23 cellular contexts compared by ENCODE assay signal in the genomic region with DNA sequence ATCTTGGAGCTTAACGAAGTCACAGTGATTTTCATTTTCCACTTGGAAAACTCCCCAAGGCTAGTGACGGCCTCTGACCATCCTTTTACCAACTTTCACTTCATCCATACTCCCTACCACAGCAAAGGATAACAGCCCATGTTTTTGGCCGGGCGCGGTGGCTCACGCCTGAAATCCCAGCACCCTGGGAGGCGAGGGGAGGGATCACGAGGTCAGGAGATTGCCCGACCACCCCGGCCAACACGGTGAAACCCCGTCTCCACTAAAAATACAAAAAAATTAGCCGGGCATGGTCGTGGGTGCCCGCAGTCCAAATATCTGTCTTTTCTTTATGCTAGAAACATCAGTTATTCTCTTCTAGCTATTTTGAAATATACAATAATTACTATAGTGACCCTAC. TPM values are rescaled to one million over a fixed set of nuclear protein-coding genes. Genes with fewer than 3 reads are reported as not detected.
A peak's percentile ranks its signal among the peaks of the same experiment; 100 is the strongest.
DNase-seq lines count a peak whose midpoint lies in the region; ATAC-seq, FAIRE-seq and TF ChIP-seq lines count a peak whose summit lies in the region.
"Had no signal": no experiment of that assay in that cellular context is flagged by ENCODE, and none has a peak within 500 bp of the region (broad histone marks: within the 10 kb centered on the region; RNA-seq: fewer than 3 reads in every experiment).

No MANE protein-coding gene starts in this region.

- no peaks in the 10 kb centered on the region for H3K27me3 ChIP-seq in Loucy (ENCODE audit: insufficient read depth, low read length, poor library complexity, severe bottlenecking)
- peaks cover 0 to 1% (median 0%) of the 10 kb centered on the region in 4 experiments; a peak in 1 of 7 replicates for H3K27me3 ChIP-seq in H1 (replicated peaks in 1 of 4; ENCODE audit: control insufficient read depth in 3 of 4, extremely low read depth in 1 of 4, insufficient read depth in 3 of 4, low read length in 3 of 4)
- H3K27me3 ChIP-seq in neural progenitor cell: no peaks in the 10 kb centered on the region

- H3K4me3 ChIP-seq in Loucy (ENCODE audit: low read length, poor library complexity, severe bottlenecking): peak overlapping the region; percentile 98
- H3K4me3 ChIP-seq in H1 (ENCODE audit: extremely low read depth in 1 of 4, insufficient read depth in 2 of 4, low read depth in 3 of 4, low read length in 4 of 4): no peak overlapping the region
- no peak overlapping the region for H3K4me3 ChIP-seq in mucosa of descending colon
- H3K4me3 ChIP-seq in neural progenitor cell: no peak overlapping the region

- H2AFZ ChIP-seq in Loucy (ENCODE audit: low read length) (no peak overlapping the region), H1 (ENCODE audit: low read length) (no peak overlapping the region), neural progenitor cell (replicated peaks) (no peak overlapping the region)

- H3K23ac ChIP-seq in H1 (ENCODE audit: insufficient read length): no peak overlapping the region

- H3K27ac Mint-ChIP-seq in T-helper 2 cell treated with Interferon-gamma antibody and Interleukin-4, amounts not matched to agents 5 μg/mL and 100 μg/mL, for 36 hours: peak overlapping the region; percentile 74
- no peak overlapping the region for H3K27ac Mint-ChIP-seq in neural progenitor cell

- H3K18ac ChIP-seq in H1 (ENCODE audit: extremely low read depth, low read length): no peak overlapping the region

- H3K4me2 ChIP-seq in Loucy (ENCODE audit: low read depth, low read length, poor library complexity, severe bottlenecking) (peak overlapping the region; percentile 84), H1 (ENCODE audit: insufficient read depth in 1 of 2, low read depth in 2 of 2, low read length in 2 of 2) (no peak overlapping the region), neural progenitor cell (no peak overlapping the region)
- H3K4me2 ChIP-seq: KMS-11 had no signal

- TF ChIP-seq EP300 in H1 (IDR thresholded peaks at IDR 0.05; ENCODE audit: borderline replicate concordance in 1 of 2, low read depth in 2 of 2, low read length in 2 of 2): no peak

- H3K56ac ChIP-seq in H1 (replicated peaks; ENCODE audit: insufficient read length, low read depth, low read length): no peak overlapping the region

- H2BK12ac ChIP-seq in H1 (ENCODE audit: low read depth, low read length): no peak overlapping the region

- CTCF ChIA-PET in H1 (lab: Charles Lee; ENCODE audit: partially characterized antibody): no interaction called here

- H3K79me2 ChIP-seq in Loucy (ENCODE audit: insufficient read depth, low read length) (peaks cover 85% of the 10 kb centered on the region), H1 (ENCODE audit: control insufficient read depth in 1 of 2, insufficient read depth in 2 of 2, low read length in 2 of 2) (peaks cover 0 to 44% of the 10 kb centered on the region in 2 experiments; a peak in 3 of 4 replicates), neural progenitor cell (ENCODE audit: low read depth) (peaks cover 71% of the 10 kb centered on the region)

- H3K9me3 ChIP-seq in Loucy (ENCODE audit: insufficient read depth, low read depth, low read length) (no peaks in the 10 kb centered on the region), H1 (ENCODE audit: insufficient read depth in 2 of 2, low read depth in 1 of 2, low read length in 1 of 2) (no peaks in the 10 kb centered on the region), mucosa of descending colon (no peaks in the 10 kb centered on the region), neural progenitor cell (ENCODE audit: low read depth) (no peaks in the 10 kb centered on the region)

- TF ChIP-seq CTCF in Loucy (conservative IDR thresholded peaks at IDR 0.05; ENCODE audit: low read length): no peak
- no peak for TF ChIP-seq CTCF in H1 (IDR thresholded peaks at IDR 0.05; ENCODE audit: control extremely low read depth in 1 of 3, insufficient read depth in 1 of 3, low read depth in 1 of 3, low read length in 3 of 3)
- no peak for TF ChIP-seq CTCF in mucosa of descending colon (IDR thresholded peaks at IDR 0.05)
- no peak for TF ChIP-seq CTCF in neural progenitor cell (IDR thresholded peaks at IDR 0.05)

- H3K14ac ChIP-seq in H1 (ENCODE audit: insufficient read length): no peak overlapping the region

- no peak for DNase-seq in T-helper 2 cell treated with Interferon-gamma antibody and Interleukin-4, amounts not matched to agents 5 μg/mL and 100 μg/mL, for 36 hours (ENCODE audit: low spot score)
- DNase-seq in T-helper 2 cell (no peak), H1 (ENCODE audit: low read depth in 1 of 2, low spot score in 2 of 2) (no peak), mucosa of descending colon (no peak), neural progenitor cell (ENCODE audit: low spot score) (no peak)
- DNase-seq: AML-193; C1 segment of cervical spinal cord; Calu3; DMS153; H9; MV-4-11; NCI-H1105 treated with DMSO at 0.1 percent for 48 hours; NCI-H2081; NCI-H2171; NCI-H345; NCI-H524; NCI-H774; NK-92 treated with Interleukin-12 subunit alpha and Interleukin-12 subunit beta, amount 100 ng/mL, for 24 hours had no signal

- no peak for ATAC-seq in mucosa of descending colon
- no peak for ATAC-seq in GM21576 (IDR thresholded peaks at IDR 0.05; ENCODE audit: unreplicated experiment)

- no peak overlapping the region for H2BK15ac ChIP-seq in H1 (ENCODE audit: low read length)

- no peaks in the 10 kb centered on the region for H3K23me2 ChIP-seq in H1 (ENCODE audit: low read depth, low read length)

- H3K9me3 Mint-ChIP-seq in T-helper 2 cell treated with Interferon-gamma antibody and Interleukin-4, amounts not matched to agents 5 μg/mL and 100 μg/mL, for 36 hours: no peaks in the 10 kb centered on the region
- no peaks in the 10 kb centered on the region for H3K9me3 Mint-ChIP-seq in neural progenitor cell
- H3K9me3 Mint-ChIP-seq: CD8-positive, alpha-beta memory T cell; H9 had no signal

- no peak for TF ChIP-seq RAD21 in H1 (IDR thresholded peaks at IDR 0.05 in 1 of 2, conservative IDR thresholded peaks at IDR 0.05 in 1 of 2; ENCODE audit: low read depth in 2 of 2, low read length in 2 of 2)

- H4K20me1 ChIP-seq in Loucy (ENCODE audit: insufficient read depth, low read length, poor library complexity, severe bottlenecking) (peaks cover 35% of the 10 kb centered on the region), H1 (replicated peaks in 1 of 2; ENCODE audit: control insufficient read depth in 1 of 2, insufficient read depth in 2 of 2, low read length in 2 of 2) (no peaks in the 10 kb centered on the region), neural progenitor cell (ENCODE audit: low read depth) (peaks cover 6% of the 10 kb centered on the region)

- H3K79me1 ChIP-seq in H1 (ENCODE audit: low read depth, low read length): no peaks in the 10 kb centered on the region

- H4K8ac ChIP-seq in H1 (ENCODE audit: extremely low read depth, insufficient read depth, low read length): peak overlapping the region; percentile 51; the same call in 1 of the 2 replicates

- no peak overlapping the region for H2BK120ac ChIP-seq in H1 (replicated peaks; ENCODE audit: low read depth, low read length)

- H3K4me1 ChIP-seq in Loucy (ENCODE audit: insufficient read depth, low read length, poor library complexity, severe bottlenecking) (peaks cover 74% of the 10 kb centered on the region), H1 (replicated peaks in 1 of 4; ENCODE audit: control insufficient read depth in 3 of 4, insufficient read depth in 4 of 4, low read length in 3 of 4) (no peaks in the 10 kb centered on the region), mucosa of descending colon (ENCODE audit: low read depth) (no peaks in the 10 kb centered on the region), neural progenitor cell (peaks cover 28% of the 10 kb centered on the region)

- no peak overlapping the region for H3K4me3 Mint-ChIP-seq in T-helper 2 cell treated with Interferon-gamma antibody and Interleukin-4, amounts not matched to agents 5 μg/mL and 100 μg/mL, for 36 hours
- H3K4me3 Mint-ChIP-seq in neural progenitor cell: no peak overlapping the region
- H3K4me3 Mint-ChIP-seq: H9 had no signal

- peaks cover 45% of the 10 kb centered on the region for H3K4me1 Mint-ChIP-seq in T-helper 2 cell treated with Interferon-gamma antibody and Interleukin-4, amounts not matched to agents 5 μg/mL and 100 μg/mL, for 36 hours (ENCODE audit: low read depth)
- peaks cover 20% of the 10 kb centered on the region for H3K4me1 Mint-ChIP-seq in neural progenitor cell

- no peak overlapping the region for H3K9ac ChIP-seq in Loucy (ENCODE audit: low read depth, low read length, poor library complexity, severe bottlenecking)
- no peak overlapping the region for H3K9ac ChIP-seq in H1 (replicated peaks in 1 of 4; ENCODE audit: extremely low read depth in 1 of 4, low read depth in 3 of 4, low read length in 3 of 4)
- H3K9ac ChIP-seq in neural progenitor cell: no peak overlapping the region
- H3K9ac ChIP-seq: KMS-11 had no signal

- H2BK5ac ChIP-seq in H1 (ENCODE audit: low read depth, low read length): no peak overlapping the region

- no peak overlapping the region for H2BK20ac ChIP-seq in H1 (ENCODE audit: low read length)

- no peaks in the 10 kb centered on the region for H3K27me3 Mint-ChIP-seq in T-helper 2 cell treated with Interferon-gamma antibody and Interleukin-4, amounts not matched to agents 5 μg/mL and 100 μg/mL, for 36 hours (ENCODE audit: low read depth)
- H3K27me3 Mint-ChIP-seq in neural progenitor cell (ENCODE audit: insufficient read depth, low read depth): no peaks in the 10 kb centered on the region
- H3K27me3 Mint-ChIP-seq: CD8-positive, alpha-beta memory T cell had no signal

- H4K91ac ChIP-seq in H1 (replicated peaks; ENCODE audit: insufficient read length, low read length): no peak overlapping the region

- no peak overlapping the region for H2AK5ac ChIP-seq in H1 (ENCODE audit: low read depth, low read length)

- POLR2A ChIA-PET in H1 (lab: Charles Lee; ENCODE audit: partially characterized antibody): no interaction called here

- TF ChIP-seq POLR2A in H1 (IDR thresholded peaks at IDR 0.05; ENCODE audit: control extremely low read depth in 1 of 2, low read depth in 2 of 2, low read length in 2 of 2): no peak

- no peak overlapping the region for H3K27ac ChIP-seq in H1 (ENCODE audit: low read depth, low read length)
- H3K27ac ChIP-seq in neural progenitor cell: no peak overlapping the region
- H3K27ac ChIP-seq: KMS-11 had no signal

- H3K36me3 ChIP-seq in Loucy (ENCODE audit: insufficient read depth, low read length) (peaks cover 14% of the 10 kb centered on the region; the same call in 1 of the 2 replicates), H1 (ENCODE audit: control insufficient read depth in 2 of 4, insufficient read depth in 4 of 4, low read length in 3 of 4) (peaks cover 2 to 61% (median 6%) of the 10 kb centered on the region in 4 experiments; a peak in 7 of 8 replicates), mucosa of descending colon (ENCODE audit: low read depth) (no peaks in the 10 kb centered on the region), neural progenitor cell (peaks cover 21% of the 10 kb centered on the region)

- no peak overlapping the region for H4K5ac ChIP-seq in H1 (ENCODE audit: insufficient read length, low read depth, low read length)

- H3K4ac ChIP-seq in H1 (replicated peaks; ENCODE audit: insufficient read length, low read depth, low read length): no peak overlapping the region

- 92% methylated on average over 15 of the region's 15 CpGs; no CpG with 5 or more reads in 1 of the 2 experiments for WGBS in H1 (ENCODE audit: extremely low coverage in 1 of 2, insufficient coverage in 1 of 2, insufficient read length in 1 of 2, insufficient replicate concordance in 2 of 2, low coverage in 1 of 2, low lambda C conversion rate in 2 of 2, missing lambda C conversion rate in 1 of 2), 2 experiments

- H3F3A ChIP-seq in Loucy (ENCODE audit: low read depth) (no peaks in the 10 kb centered on the region), neural progenitor cell (ENCODE audit: low read depth) (no peaks in the 10 kb centered on the region)

- no peak for FAIRE-seq in H1 (lab: Jason Lieb, UNC)
- FAIRE-seq: G401.6 had no signal

- H3K36me3 Mint-ChIP-seq in T-helper 2 cell treated with Interferon-gamma antibody and Interleukin-4, amounts not matched to agents 5 μg/mL and 100 μg/mL, for 36 hours (ENCODE audit: low read depth): peaks cover 61% of the 10 kb centered on the region
- peaks cover 29% of the 10 kb centered on the region for H3K36me3 Mint-ChIP-seq in neural progenitor cell
- H3K36me3 Mint-ChIP-seq: CD8-positive, alpha-beta memory T cell had no signal

- no peaks in the 10 kb centered on the region for H3K9me2 ChIP-seq in Loucy (replicated peaks; ENCODE audit: low read depth, low read length)

- intact Hi-C loops in mucosa of descending colon (cut with DNase I, micrococcal nuclease): no loop called here

RNA-seq across cellular contexts. Expression of a gene that starts 7.3 kb away (rescaled TPM):
- total RNA-seq in H1 (2021; fragmentation: NEBNext Ultra II Directional; extraction: Animal tissue kit (Norgen Biotek cat#: 25700)): 48.8 and 50.3 TPM in 2 replicates
- polyA plus RNA-seq in H1 (2011; rRNA removed): 3.3 and 5.1 TPM in 2 replicates
- 8.3 TPM for polyA plus RNA-seq in H1 (2011; cell fraction: cytosol; rRNA removed)
- 6.5 TPM for polyA plus RNA-seq in H1 (2011; cell fraction: nucleus; rRNA removed)
- 9.4 to 25.1 TPM (median 13.7 TPM) in 4 replicates for polyA plus RNA-seq in H1 (2012, experiment 1 of 2)
- 1.2 TPM for polyA plus RNA-seq in H1 (2012, experiment 2 of 2)
- 45.8 TPM for polyA plus RNA-seq in H1 (2013, experiment 1 of 2)
- polyA plus RNA-seq in H1 (2013, experiment 2 of 2): 39.0 TPM
- 20.2 and 28.9 TPM in 2 replicates for polyA minus RNA-seq in H1 (2011; rRNA and poly(A)+ RNA removed)
- 21.5 TPM for polyA minus RNA-seq in H1 (2011; cell fraction: cytosol; rRNA and poly(A)+ RNA removed)
- polyA minus RNA-seq in H1 (2011; cell fraction: nucleus; rRNA and poly(A)+ RNA removed): 54.4 TPM
- total RNA-seq in mucosa of descending colon (10 to 100 TPM in 1 of 3 donors, 1 to 10 TPM in 2; 1.3 to 10.9 (median 3.1) TPM), neural progenitor cell (ENCODE audit: low replicate concordance) (95.5 and 146 TPM in 2 replicates)
